In genomic region chr9:102205251-102205650, GRCh38 we compare ENCODE assay signal across 7 cellular contexts.
"Had no signal": no experiment of that assay in that cellular context is flagged by ENCODE, and none has a peak within 500 bp of the region (broad histone marks: within the 10 kb centered on the region; RNA-seq: fewer than 3 reads in every experiment).

No MANE protein-coding gene starts in this region.

- DNase-seq: IMR-90, KBM-7, KG1 had no signal

- ATAC-seq: HepG2, K562 had no signal

- H3K4me3 ChIP-seq: K562 had no signal

- FAIRE-seq: HepG2, HTR-8/SVneo, K562 had no signal

- H3K27ac ChIP-seq: HL-60 had no signal
